Comparison of ENCODE assay signal across 1 cellular context in genomic region chr4:37802068-37802666, GRCh38.
TF ChIP-seq lines count a peak whose summit lies in the region.

No MANE protein-coding gene starts in this region.

TF ChIP-seq in GM23338, 12 proteins besides CTCF, POLR2A, EP300 and RAD21 (continued from another document):
- TF ChIP-seq ZNF462 (CRISPR knock-in tag; IDR thresholded peaks at IDR 0.05) (no peak), EZH2 (IDR thresholded peaks at IDR 0.05; ENCODE audit: low read depth, unreplicated experiment) (no peak)
